8 cellular contexts compared by ENCODE assay signal in the genomic region with DNA sequence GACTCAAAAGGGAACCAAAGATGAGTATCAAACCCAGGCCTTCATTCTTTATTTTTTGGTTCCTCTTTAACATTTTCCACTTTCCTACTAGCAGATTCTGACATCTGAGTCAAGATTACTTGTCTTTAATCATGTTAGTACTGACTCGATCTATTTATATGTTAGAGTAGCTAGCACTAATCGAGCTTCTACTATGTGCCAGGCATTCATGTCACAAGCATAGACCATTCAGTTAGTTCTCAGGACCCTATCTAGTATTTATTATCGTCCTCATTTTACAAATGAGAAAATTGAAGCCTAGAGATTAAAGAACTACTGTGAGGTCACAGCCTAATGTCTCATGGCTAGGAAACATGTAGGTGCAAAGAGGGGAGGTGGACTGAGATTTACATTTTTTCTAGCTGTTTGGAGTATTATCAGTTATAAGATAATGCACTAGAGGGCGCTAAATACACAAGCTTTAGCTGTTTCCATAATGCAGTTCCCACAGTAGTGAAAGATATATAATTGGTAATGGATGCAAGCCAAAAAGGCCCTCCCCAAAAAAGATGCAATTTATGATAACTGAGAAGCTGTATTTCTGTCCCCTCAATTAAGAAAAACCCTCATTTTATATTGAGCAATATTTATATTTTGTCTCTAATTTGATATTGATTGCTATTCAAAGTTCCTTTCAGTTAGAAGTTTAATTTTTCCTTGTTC. TPM values are rescaled to one million over a fixed set of nuclear protein-coding genes. Genes with fewer than 3 reads are reported as not detected.
DNase-seq lines count a peak whose midpoint lies in the region; ATAC-seq and TF ChIP-seq lines count a peak whose summit lies in the region.

No MANE protein-coding gene starts in this region.

- no peak overlapping the region for H3K4me3 Mint-ChIP-seq in activated T-helper 1 cell treated with anti-CD3 and anti-CD28 coated beads, Interleukin-12 subunit alpha, Interleukin-12 subunit beta, Interleukin-2, Interleukin-4 antibody, amounts not matched to agents 30 ng/mL and 10 ng/mL and 1 ng/mL, durations not matched to agents 14 hours and 24 hours and 36 hours

- peaks cover 91% of the 10 kb centered on the region for H3K4me1 Mint-ChIP-seq in activated T-helper 1 cell treated with anti-CD3 and anti-CD28 coated beads, Interleukin-12 subunit alpha, Interleukin-12 subunit beta, Interleukin-2, Interleukin-4 antibody, amounts not matched to agents 30 ng/mL and 10 ng/mL and 1 ng/mL, durations not matched to agents 14 hours and 24 hours and 36 hours (ENCODE audit: low read depth)

- no peak for TF ChIP-seq POLR2A in suprapubic skin (IDR thresholded peaks at IDR 0.05)

- intact Hi-C loops in activated T-helper 1 cell treated with anti-CD3 and anti-CD28 coated beads, Interleukin-12 subunit alpha, Interleukin-12 subunit beta, Interleukin-2, Interleukin-4 antibody, amounts not matched to agents 30 ng/mL and 10 ng/mL and 1 ng/mL, durations not matched to agents 14 hours and 24 hours and 36 hours (cut with micrococcal nuclease), result loop anchor here (1.0 to 5.0 kb wide), 7 partner anchors 58 to 606 kb away; a partner anchor contains a TSS

- H3K36me3 ChIP-seq in suprapubic skin, result no peaks in the 10 kb centered on the region

- peaks cover 90% of the 10 kb centered on the region for H3K4me1 ChIP-seq in suprapubic skin

- no peaks in the 10 kb centered on the region for H3K27me3 ChIP-seq in suprapubic skin

- ATAC-seq in HG03354 (IDR thresholded peaks at IDR 0.05; ENCODE audit: poor library complexity, severe bottlenecking, unreplicated experiment), result no peak
- ATAC-seq in HG03378 (IDR thresholded peaks at IDR 0.05; ENCODE audit: unreplicated experiment), result no peak

- H3K27ac ChIP-seq in suprapubic skin, result no peak overlapping the region

- peaks cover 17% of the 10 kb centered on the region for H3K36me3 Mint-ChIP-seq in activated T-helper 1 cell treated with anti-CD3 and anti-CD28 coated beads, Interleukin-12 subunit alpha, Interleukin-12 subunit beta, Interleukin-2, Interleukin-4 antibody, amounts not matched to agents 30 ng/mL and 10 ng/mL and 1 ng/mL, durations not matched to agents 14 hours and 24 hours and 36 hours (ENCODE audit: low read depth)

- TF ChIP-seq CTCF in suprapubic skin (IDR thresholded peaks at IDR 0.05), result peak; percentile 57

- DNase-seq in Ammon's horn (ENCODE audit: low spot score) (peak; percentile 47), GM19238 (ENCODE audit: insufficient read length, low spot score) (peak; percentile 24), NCI-H2196 treated with DMSO at 0.1 percent for 48 hours (lab: John Stamatoyannopoulos, UW; ENCODE audit: unreplicated experiment) (peak; percentile 57), iPS-NIHi7 (ENCODE audit: extremely low spot score) (peak; percentile 39), suprapubic skin (ENCODE audit: low spot score in 2 of 2) (no peak)
- no peak for DNase-seq in activated T-helper 1 cell treated with anti-CD3 and anti-CD28 coated beads, Interleukin-12 subunit alpha, Interleukin-12 subunit beta, Interleukin-2, Interleukin-4 antibody, amounts not matched to agents 30 ng/mL and 10 ng/mL and 1 ng/mL, durations not matched to agents 14 hours and 24 hours and 36 hours (ENCODE audit: low spot score)

- H3K9me3 ChIP-seq in suprapubic skin, result no peaks in the 10 kb centered on the region

- no peak for TF ChIP-seq EP300 in suprapubic skin (IDR thresholded peaks at IDR 0.05)

- H3K4me3 ChIP-seq in suprapubic skin, result no peak overlapping the region

- H3K9me3 Mint-ChIP-seq in activated T-helper 1 cell treated with anti-CD3 and anti-CD28 coated beads, Interleukin-12 subunit alpha, Interleukin-12 subunit beta, Interleukin-2, Interleukin-4 antibody, amounts not matched to agents 30 ng/mL and 10 ng/mL and 1 ng/mL, durations not matched to agents 14 hours and 24 hours and 36 hours, result no peaks in the 10 kb centered on the region

- peak overlapping the region; percentile 32 for H3K27ac Mint-ChIP-seq in activated T-helper 1 cell treated with anti-CD3 and anti-CD28 coated beads, Interleukin-12 subunit alpha, Interleukin-12 subunit beta, Interleukin-2, Interleukin-4 antibody, amounts not matched to agents 30 ng/mL and 10 ng/mL and 1 ng/mL, durations not matched to agents 14 hours and 24 hours and 36 hours

- no peaks in the 10 kb centered on the region for H3K27me3 Mint-ChIP-seq in activated T-helper 1 cell treated with anti-CD3 and anti-CD28 coated beads, Interleukin-12 subunit alpha, Interleukin-12 subunit beta, Interleukin-2, Interleukin-4 antibody, amounts not matched to agents 30 ng/mL and 10 ng/mL and 1 ng/mL, durations not matched to agents 14 hours and 24 hours and 36 hours (ENCODE audit: insufficient read depth)

- 15% methylated on average over 4 of the region's 4 CpGs for WGBS in suprapubic skin

RNA-seq across cellular contexts. Expression of a gene that starts 32.9 kb away (rescaled TPM):
- 114 and 130 TPM in 2 replicates for total RNA-seq in activated T-helper 1 cell treated with anti-CD3 and anti-CD28 coated beads, Interleukin-12 subunit alpha, Interleukin-12 subunit beta, Interleukin-2, Interleukin-4 antibody, amounts not matched to agents 30 ng/mL and 10 ng/mL and 1 ng/mL, durations not matched to agents 14 hours and 24 hours and 36 hours
- total RNA-seq in suprapubic skin, result 100 to 1,000 TPM in 2 of 4 donors, 10 to 100 TPM in 2; 93.9 to 208 (median 118) TPM

Comparison
In these comparisons a context has a peak if more than half of its experiments do, and no peak if none do; other contexts are left out.
1. DNase-seq: peak in Ammon's horn (single experiment), GM19238 (single experiment), NCI-H2196 treated with DMSO at 0.1 percent for 48 hours (single experiment) and iPS-NIHi7 (single experiment); none in activated T-helper 1 cell treated with anti-CD3 and anti-CD28 coated beads, Interleukin-12 subunit alpha, Interleukin-12 subunit beta, Interleukin-2, Interleukin-4 antibody, amounts not matched to agents 30 ng/mL and 10 ng/mL and 1 ng/mL, durations not matched to agents 14 hours and 24 hours and 36 hours (single experiment) and suprapubic skin (0 of 2).